ENCODE assay signal across 18 cellular contexts in the genomic region with DNA sequence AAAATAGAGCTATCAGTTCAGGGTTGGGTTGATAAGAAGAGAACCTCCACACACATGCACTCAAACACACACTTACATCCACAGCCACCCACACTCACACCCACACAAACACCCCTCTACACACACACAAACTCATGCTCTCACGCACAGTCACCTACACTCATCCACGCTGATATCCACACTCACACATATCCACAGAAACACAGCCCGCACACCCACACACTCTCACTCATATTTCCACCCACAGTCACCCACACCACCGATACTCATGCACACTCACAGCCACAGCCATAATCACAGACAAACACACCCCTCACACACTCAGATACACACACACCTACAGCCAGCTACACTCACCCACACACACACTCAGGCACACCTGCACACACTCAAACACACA.
DNase-seq lines count a peak whose midpoint lies in the region; ATAC-seq, FAIRE-seq and TF ChIP-seq lines count a peak whose summit lies in the region.
"Had no signal": no experiment of that assay in that cellular context is flagged by ENCODE, and none has a peak within 500 bp of the region (broad histone marks: within the 10 kb centered on the region; RNA-seq: fewer than 3 reads in every experiment).

No MANE protein-coding gene starts in this region.

- H4K12ac ChIP-seq in trophoblast cell (ENCODE audit: low read depth, low read length) = no peak overlapping the region

- peaks cover 45% of the 10 kb centered on the region for H3K9me3 Mint-ChIP-seq in GM23338
- H3K9me3 Mint-ChIP-seq: CD8-positive, alpha-beta T cell had no signal

- no peak overlapping the region for H4K91ac ChIP-seq in trophoblast cell (ENCODE audit: low read depth, low read length)

- TF ChIP-seq CTCF in GM23338 (conservative IDR thresholded peaks at IDR 0.05; ENCODE audit: low read depth in 2 of 2) (no peak), OCI-LY3 (IDR thresholded peaks at IDR 0.05; ENCODE audit: low read depth, low read length) (no peak), bronchial epithelial cell (IDR thresholded peaks at IDR 0.05; ENCODE audit: insufficient read depth, low read length, severe bottlenecking) (no peak)

- H3K9ac ChIP-seq in OCI-LY3 (ENCODE audit: low read length) (no peak overlapping the region), trophoblast cell (ENCODE audit: low read length) (no peak overlapping the region)
- H3K9ac ChIP-seq: BLaER1 treated with 17β-estradiol and CSF1 and Interleukin-3, amounts not matched to agents 10 nM and 100 nM; GM23248 had no signal

- H2BK120ac ChIP-seq in trophoblast cell (ENCODE audit: insufficient read depth, low read length, poor library complexity) = no peak overlapping the region

- no peak for ATAC-seq in GM23338
- ATAC-seq: A549; CD8-positive, alpha-beta T cell had no signal

- no peaks in the 10 kb centered on the region for H3K36me3 ChIP-seq in GM23338 (ENCODE audit: insufficient read depth)
- no peaks in the 10 kb centered on the region for H3K36me3 ChIP-seq in OCI-LY3 (replicated peaks; ENCODE audit: low read depth, low read length)
- no peaks in the 10 kb centered on the region for H3K36me3 ChIP-seq in bronchial epithelial cell (ENCODE audit: control insufficient read depth, insufficient read depth, low read length)
- H3K36me3 ChIP-seq in trophoblast cell (ENCODE audit: control insufficient read depth in 1 of 2, insufficient read depth in 2 of 2, low read length in 2 of 2) = no peaks in the 10 kb centered on the region
- H3K36me3 ChIP-seq: BLaER1 treated with 17β-estradiol and CSF1 and Interleukin-3, amounts not matched to agents 10 nM and 100 nM had no signal

- H3K4me1 Mint-ChIP-seq in GM23338 = no peaks in the 10 kb centered on the region
- H3K4me1 Mint-ChIP-seq: B cell had no signal

- H3K4me3 ChIP-seq in GM23338 (no peak overlapping the region), OCI-LY3 (ENCODE audit: low read length) (no peak overlapping the region), bronchial epithelial cell (ENCODE audit: low read depth, low read length) (no peak overlapping the region), trophoblast cell (ENCODE audit: low read depth, low read length) (no peak overlapping the region)
- H3K4me3 ChIP-seq: A549; BLaER1 treated with 17β-estradiol and CSF1 and Interleukin-3, amounts not matched to agents 10 nM and 100 nM; GM23248 had no signal

- H4K20me1 ChIP-seq in GM23338 (replicated peaks; ENCODE audit: insufficient read depth) = no peaks in the 10 kb centered on the region
- H4K20me1 ChIP-seq in OCI-LY3 (ENCODE audit: insufficient read depth, low read length) = no peaks in the 10 kb centered on the region
- H4K20me1 ChIP-seq: BLaER1 treated with 17β-estradiol and CSF1 and Interleukin-3, amounts not matched to agents 10 nM and 100 nM had no signal

- H3K27me3 ChIP-seq in GM23338 (ENCODE audit: insufficient read depth) (no peaks in the 10 kb centered on the region), OCI-LY3 (ENCODE audit: low read depth, low read length) (no peaks in the 10 kb centered on the region), bronchial epithelial cell (ENCODE audit: control insufficient read depth, insufficient read depth, low read length) (no peaks in the 10 kb centered on the region), trophoblast cell (ENCODE audit: insufficient read depth, low read length) (no peaks in the 10 kb centered on the region)
- H3K27me3 ChIP-seq: BLaER1 treated with 17β-estradiol and CSF1 and Interleukin-3, amounts not matched to agents 10 nM and 100 nM had no signal

- H3K79me2 ChIP-seq in GM23338 (replicated peaks; ENCODE audit: insufficient read depth) (no peaks in the 10 kb centered on the region), OCI-LY3 (ENCODE audit: low read length) (no peaks in the 10 kb centered on the region), trophoblast cell (ENCODE audit: control insufficient read depth, insufficient read depth, low read length, poor library complexity) (no peaks in the 10 kb centered on the region)

- H3K79me1 ChIP-seq in trophoblast cell (ENCODE audit: low read length) = no peaks in the 10 kb centered on the region

- H3K27me3 Mint-ChIP-seq in GM23338 (ENCODE audit: insufficient read depth, low read depth, poor library complexity) = peaks cover 4% of the 10 kb centered on the region
- H3K27me3 Mint-ChIP-seq: B cell had no signal

- no peak overlapping the region for H3K4me3 Mint-ChIP-seq in GM23338
- H3K4me3 Mint-ChIP-seq: B cell; CD8-positive, alpha-beta T cell had no signal

- no peak overlapping the region for H3K18ac ChIP-seq in trophoblast cell (ENCODE audit: low read length)

- H3K4me1 ChIP-seq in GM23338 (ENCODE audit: insufficient read depth) (no peaks in the 10 kb centered on the region), OCI-LY3 (ENCODE audit: low read length) (peaks cover 7% of the 10 kb centered on the region), trophoblast cell (ENCODE audit: control insufficient read depth in 1 of 2, insufficient read depth in 2 of 2, low read length in 2 of 2) (no peaks in the 10 kb centered on the region)
- H3K4me1 ChIP-seq: A549; BLaER1 treated with 17β-estradiol and CSF1 and Interleukin-3, amounts not matched to agents 10 nM and 100 nM had no signal

- no peak overlapping the region for H3K4ac ChIP-seq in trophoblast cell (ENCODE audit: low read depth, low read length)

- H3K4me2 ChIP-seq in GM23338 (no peak overlapping the region), OCI-LY3 (ENCODE audit: low read length) (peak overlapping the region; percentile 41), trophoblast cell (ENCODE audit: low read length) (no peak overlapping the region)
- H3K4me2 ChIP-seq: A549; BLaER1 treated with 17β-estradiol and CSF1 and Interleukin-3, amounts not matched to agents 10 nM and 100 nM had no signal

- no peak overlapping the region for H2BK5ac ChIP-seq in trophoblast cell (ENCODE audit: low read depth, low read length, poor library complexity)

- no peak for DNase-seq in GM23338 (ENCODE audit: low spot score)
- no peak for DNase-seq in bronchial epithelial cell (ENCODE audit: low read depth)
- no peak for DNase-seq in trophoblast cell
- DNase-seq in stimulated activated naive CD4-positive, alpha-beta T cell treated with Interleukin-2 at 50 U/mL for 16 hours (lab: John Stamatoyannopoulos, UW) = no peak
- no peak for DNase-seq in activated T-cell treated with anti-CD3 and anti-CD28 coated beads for 4 hours
- DNase-seq in HUDEP-2 (lab: John Stamatoyannopoulos, UW; ENCODE audit: unreplicated experiment in 76 of 76) = no peak
- no peak for DNase-seq in NCI-H1436 treated with DMSO at 0.1 percent for 48 hours (lab: John Stamatoyannopoulos, UW)
- DNase-seq: Calu3; CD8-positive, alpha-beta T cell; DMS79 treated with DMSO at 0.1 percent for 48 hours; GF-D8; GM23248; H7 had no signal

- H2BK12ac ChIP-seq in trophoblast cell (ENCODE audit: low read length) = no peak overlapping the region

- H3K9me3 ChIP-seq in OCI-LY3 (ENCODE audit: insufficient read depth, low read length) = no peaks in the 10 kb centered on the region
- no peaks in the 10 kb centered on the region for H3K9me3 ChIP-seq in trophoblast cell (ENCODE audit: insufficient read depth, low read depth, low read length)
- H3K9me3 ChIP-seq: A549; BLaER1 treated with 17β-estradiol and CSF1 and Interleukin-3, amounts not matched to agents 10 nM and 100 nM had no signal

- H3K23ac ChIP-seq in trophoblast cell (ENCODE audit: low read length) = peak overlapping the region; percentile 87

- H3K27ac Mint-ChIP-seq in GM23338 = peak overlapping the region; percentile 14; the same call in 1 of the 2 replicates
- H3K27ac Mint-ChIP-seq: B cell; CD8-positive, alpha-beta T cell had no signal

- no peak overlapping the region for H3K27ac ChIP-seq in GM23338 (ENCODE audit: low read depth)
- no peak overlapping the region for H3K27ac ChIP-seq in OCI-LY3 (ENCODE audit: low read length)
- H3K27ac ChIP-seq in trophoblast cell (ENCODE audit: low read depth, low read length) = no peak overlapping the region
- H3K27ac ChIP-seq: 22Rv1; A549; BLaER1 treated with 17β-estradiol and CSF1 and Interleukin-3, amounts not matched to agents 10 nM and 100 nM; GM23248 had no signal

- H3F3A ChIP-seq in GM23338 (replicated peaks; ENCODE audit: low read depth) = no peaks in the 10 kb centered on the region

- H3K14ac ChIP-seq in trophoblast cell (ENCODE audit: low read length) = no peak overlapping the region

- H3K9me2 ChIP-seq in GM23338 (ENCODE audit: insufficient read depth) = no peaks in the 10 kb centered on the region

- H2AFZ ChIP-seq in GM23338 (no peak overlapping the region), OCI-LY3 (ENCODE audit: low read depth, low read length) (0 out of 2 replicates have a peak overlapping the region, but pooled peaks have one; percentile 16), trophoblast cell (ENCODE audit: insufficient read depth, low read length, poor library complexity) (no peak overlapping the region)
- H2AFZ ChIP-seq: GM23248 had no signal

- no peak overlapping the region for H4K8ac ChIP-seq in trophoblast cell (ENCODE audit: low read depth, low read length)

- peak; percentile 73 for FAIRE-seq in bronchial epithelial cell (lab: Jason Lieb, UNC)
- FAIRE-seq: A549 had no signal

- H2AK5ac ChIP-seq in trophoblast cell (ENCODE audit: low read length) = no peak overlapping the region

- no CpG with 5 or more reads among the region's 4 CpGs for WGBS in trophoblast cell (ENCODE audit: extremely low coverage, insufficient coverage, insufficient read length)

- peaks cover 8% of the 10 kb centered on the region; the same call in 1 of the 3 replicates for H3K36me3 Mint-ChIP-seq in GM23338 (ENCODE audit: low read depth)
- H3K36me3 Mint-ChIP-seq: CD8-positive, alpha-beta T cell had no signal

TF ChIP-seq in GM23338, 12 proteins besides CTCF, POLR2A, EP300 and RAD21:
- no peak for TF ChIP-seq STAT1 (IDR thresholded peaks at IDR 0.05; ENCODE audit: unreplicated experiment)
TF ChIP-seq in GM23338: peak in this region for 0.
